8 cellular contexts compared by ENCODE assay signal in genomic region chr13:46896346-46897138, GRCh38. TPM values are rescaled to one million over a fixed set of nuclear protein-coding genes. Genes with fewer than 3 reads are reported as not detected.
DNase-seq lines count a peak whose midpoint lies in the region; ATAC-seq, FAIRE-seq and TF ChIP-seq lines count a peak whose summit lies in the region.

Gene HTR2A, minus strand, starts transcription at chr13:46897053. Its CDS starts 1,147 bp downstream, at chr13:46895906.

- intact Hi-C loops in activated naive CD4-positive, alpha-beta T cell treated with anti-CD3 and anti-CD28 coated beads for 36 hours (cut with micrococcal nuclease), result loop anchor here (10.0 kb wide), 1 partner anchor 1868 kb away; no protein-coding TSS in a partner anchor
- intact Hi-C loops in kidney (cut with DNase I), result no loop called here

- peaks cover 12% of the 10 kb centered on the region for H3K4me1 Mint-ChIP-seq in activated naive CD4-positive, alpha-beta T cell treated with anti-CD3 and anti-CD28 coated beads for 36 hours (ENCODE audit: low read depth)
- peaks cover 10 to 20% of the 10 kb centered on the region in 2 donors for H3K4me1 Mint-ChIP-seq in stimulated activated naive B cell treated with anti-CD40 and anti-IgM and Interleukin-4, amounts not matched to agents 10 μg/mL and 1 μg/mL and 100 μg/mL, for 72 hours

- peak within 1 kb of the TSS; percentile 53 to 59 for H3K4me3 ChIP-seq in kidney (ENCODE audit: low read length in 2 of 2)

- no peak for TF ChIP-seq CTCF in kidney (IDR thresholded peaks at IDR 0.05; ENCODE audit: borderline replicate concordance, extremely low read depth, insufficient read depth)

- peaks cover 0 to 9% of the 10 kb centered on the region in 2 donors for H3K4me1 ChIP-seq in kidney (ENCODE audit: control insufficient read depth in 1 of 2, insufficient read depth in 1 of 2, low read depth in 1 of 2, low read length in 2 of 2)

- no peaks in the 10 kb centered on the region for H3K9me3 ChIP-seq in kidney (ENCODE audit: control insufficient read depth in 1 of 2, low read length in 2 of 2)

- H3K4me3 Mint-ChIP-seq in activated naive CD4-positive, alpha-beta T cell treated with anti-CD3 and anti-CD28 coated beads for 36 hours, result peak within 1 kb of the TSS; percentile 40
- peak within 1 kb of the TSS; percentile 62 to 63 for H3K4me3 Mint-ChIP-seq in stimulated activated naive B cell treated with anti-CD40 and anti-IgM and Interleukin-4, amounts not matched to agents 10 μg/mL and 1 μg/mL and 100 μg/mL, for 72 hours

- peaks cover 44% of the 10 kb centered on the region for H3K27me3 Mint-ChIP-seq in activated naive CD4-positive, alpha-beta T cell treated with anti-CD3 and anti-CD28 coated beads for 36 hours (ENCODE audit: low read depth)
- peaks cover 17 to 22% of the 10 kb centered on the region in 2 donors for H3K27me3 Mint-ChIP-seq in stimulated activated naive B cell treated with anti-CD40 and anti-IgM and Interleukin-4, amounts not matched to agents 10 μg/mL and 1 μg/mL and 100 μg/mL, for 72 hours

- no peaks in the 10 kb centered on the region for H3K36me3 ChIP-seq in kidney (ENCODE audit: control insufficient read depth in 1 of 2, insufficient read depth in 2 of 2, low read length in 2 of 2)

- ATAC-seq in stimulated activated naive B cell treated with anti-CD40 and anti-IgM and Interleukin-4, amounts not matched to agents 10 μg/mL and 1 μg/mL and 100 μg/mL, for 72 hours (replicated peaks), result no peak

- H3K27ac ChIP-seq in angular gyrus (ENCODE audit: low read depth, low read length) (peak within 1 kb of the TSS; percentile 16), kidney (ENCODE audit: low read depth in 2 of 2, low read length in 2 of 2) (no peak within 1 kb of the TSS)

- DNase-seq in activated naive CD4-positive, alpha-beta T cell treated with anti-CD3 and anti-CD28 coated beads for 36 hours, result peak; percentile 9
- no peak for DNase-seq in activated naive CD4-positive, alpha-beta T cell (lab: John Stamatoyannopoulos, UW)
- peak; percentile 64 for DNase-seq in kidney
- no peak for DNase-seq in stimulated activated naive B cell treated with anti-CD40 and anti-IgM and Interleukin-4, amounts not matched to agents 10 μg/mL and 1 μg/mL and 100 μg/mL, for 72 hours
- no peak for DNase-seq in H4 (ENCODE audit: low spot score)
- no peak for DNase-seq in HTR-8/SVneo (ENCODE audit: insufficient read length, low spot score)
- no peak for DNase-seq in epidermal melanocyte (ENCODE audit: insufficient read length, low spot score)

- no peak within 1 kb of the TSS for H3K9ac ChIP-seq in kidney (ENCODE audit: low read length in 2 of 2)

- CTCF ChIA-PET in activated naive CD4-positive, alpha-beta T cell treated with anti-CD3 and anti-CD28 coated beads for 36 hours (lab: Charles Lee), result interaction anchor here (1.0 kb wide), 2 partner anchors 66 to 90 kb away, joined by 3 to 4 read pairs; no protein-coding TSS in a partner anchor

- FAIRE-seq in kidney (lab: Jason Lieb, UNC), result no peak
- FAIRE-seq in HTR-8/SVneo (lab: Jason Lieb, UNC), result no peak

- no peak within 1 kb of the TSS for H3K27ac Mint-ChIP-seq in activated naive CD4-positive, alpha-beta T cell treated with anti-CD3 and anti-CD28 coated beads for 36 hours
- no peak within 1 kb of the TSS for H3K27ac Mint-ChIP-seq in stimulated activated naive B cell treated with anti-CD40 and anti-IgM and Interleukin-4, amounts not matched to agents 10 μg/mL and 1 μg/mL and 100 μg/mL, for 72 hours

- no peaks in the 10 kb centered on the region for H3K9me3 Mint-ChIP-seq in activated naive CD4-positive, alpha-beta T cell treated with anti-CD3 and anti-CD28 coated beads for 36 hours
- H3K9me3 Mint-ChIP-seq in stimulated activated naive B cell treated with anti-CD40 and anti-IgM and Interleukin-4, amounts not matched to agents 10 μg/mL and 1 μg/mL and 100 μg/mL, for 72 hours, result no peaks in the 10 kb centered on the region

- H3K36me3 Mint-ChIP-seq in activated naive CD4-positive, alpha-beta T cell treated with anti-CD3 and anti-CD28 coated beads for 36 hours (ENCODE audit: low read depth), result no peaks in the 10 kb centered on the region
- H3K36me3 Mint-ChIP-seq in stimulated activated naive B cell treated with anti-CD40 and anti-IgM and Interleukin-4, amounts not matched to agents 10 μg/mL and 1 μg/mL and 100 μg/mL, for 72 hours, result no peaks in the 10 kb centered on the region

RNA-seq across cellular contexts. Expression of gene HTR2A, which starts in this region (rescaled TPM):
- total RNA-seq in activated naive CD4-positive, alpha-beta T cell treated with anti-CD3 and anti-CD28 coated beads for 36 hours, result not detected
- total RNA-seq in kidney, result 1.0 TPM
- not detected for polyA plus RNA-seq in kidney (ENCODE audit: insufficient read depth, low read depth, low replicate concordance)
- total RNA-seq in H4 (2014; rRNA removed; shearing (Covaris generic)), result 0.08 TPM in 1 of 2 replicates, not detected in the other

Comparison
In these comparisons a context has a peak if more than half of its experiments do, and no peak if none do; other contexts are left out.
1. Peak in DNase-seq in activated naive CD4-positive, alpha-beta T cell treated with anti-CD3 and anti-CD28 coated beads for 36 hours; RNA of the gene not detected or under 1 TPM.